In the genomic region with DNA sequence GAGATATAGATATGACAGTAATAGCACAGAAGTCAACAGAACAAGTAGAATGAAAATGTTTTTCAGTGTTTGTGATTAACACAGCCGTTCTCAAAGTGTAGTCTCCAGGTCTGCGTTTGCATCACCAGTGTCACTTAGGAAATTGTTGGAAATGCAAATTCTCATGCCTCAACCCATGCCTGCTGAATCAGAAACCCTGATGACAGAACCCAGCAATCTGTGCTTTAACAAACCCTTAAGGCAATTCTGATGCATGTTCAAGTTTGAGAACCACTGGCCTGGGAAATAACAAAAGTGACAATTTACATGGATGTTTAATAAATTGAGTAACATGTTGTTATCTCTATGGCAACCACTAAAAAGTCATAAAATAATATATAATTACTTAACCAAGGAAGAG, we compare ENCODE assay signal across 19 cellular contexts.
"Had no signal": no experiment of that assay in that cellular context is flagged by ENCODE, and none has a peak within 500 bp of the region (broad histone marks: within the 10 kb centered on the region; RNA-seq: fewer than 3 reads in every experiment).

No MANE protein-coding gene starts in this region.

- H3K4me1 Mint-ChIP-seq: natural killer cell; neural progenitor cell; stimulated activated effector memory CD8-positive, alpha-beta T cell treated with anti-CD3 and anti-CD28 coated beads, Interleukin-12 subunit alpha, Interleukin-12 subunit beta, amount 100 ng/mL, for 72 hours had no signal

- H3K27ac Mint-ChIP-seq: natural killer cell; neural progenitor cell; stimulated activated effector memory CD8-positive, alpha-beta T cell treated with anti-CD3 and anti-CD28 coated beads, Interleukin-12 subunit alpha, Interleukin-12 subunit beta, amount 100 ng/mL, for 72 hours; stimulated activated naive CD8-positive, alpha-beta T cell treated with anti-CD3 and anti-CD28 coated beads, Interleukin-15, Interleukin-2, amounts not matched to agents 100 ng/mL and 50 ng/mL, for 24 hours had no signal

- H3K9me3 Mint-ChIP-seq: mesothelial cell of epicardium; natural killer cell; neural progenitor cell; stimulated activated effector memory CD8-positive, alpha-beta T cell treated with anti-CD3 and anti-CD28 coated beads, Interleukin-12 subunit alpha, Interleukin-12 subunit beta, amount 100 ng/mL, for 72 hours; stimulated activated naive CD8-positive, alpha-beta T cell treated with anti-CD3 and anti-CD28 coated beads, Interleukin-15, Interleukin-2, amounts not matched to agents 100 ng/mL and 50 ng/mL, for 24 hours had no signal

- H3K4me3 ChIP-seq: coronary artery, heart left ventricle, neural progenitor cell, ovary, tibial nerve, upper lobe of right lung, vagina had no signal

- H3K4me1 ChIP-seq: heart left ventricle, tibial nerve, upper lobe of right lung, vagina had no signal

- H3K27ac ChIP-seq: coronary artery, heart left ventricle, ovary, tibial nerve, upper lobe of right lung, vagina had no signal

- H3K9me3 ChIP-seq: heart left ventricle, ovary, tibial nerve, upper lobe of right lung, vagina had no signal

- H3K4me2 ChIP-seq: neural progenitor cell had no signal

- H3K4me3 Mint-ChIP-seq: mesothelial cell of epicardium; natural killer cell; neural progenitor cell; stimulated activated effector memory CD8-positive, alpha-beta T cell treated with anti-CD3 and anti-CD28 coated beads, Interleukin-12 subunit alpha, Interleukin-12 subunit beta, amount 100 ng/mL, for 72 hours; stimulated activated naive CD8-positive, alpha-beta T cell treated with anti-CD3 and anti-CD28 coated beads, Interleukin-15, Interleukin-2, amounts not matched to agents 100 ng/mL and 50 ng/mL, for 24 hours had no signal

- H3K9ac ChIP-seq: neural progenitor cell had no signal

- H3K27me3 ChIP-seq: neural progenitor cell, ovary, vagina had no signal

- H3K36me3 ChIP-seq: heart left ventricle, neural progenitor cell, ovary, tibial nerve, upper lobe of right lung, vagina had no signal

- H2AFZ ChIP-seq: neural progenitor cell had no signal

- FAIRE-seq: frontal cortex, small intestine had no signal

- H3K36me3 Mint-ChIP-seq: mesothelial cell of epicardium; natural killer cell; neural progenitor cell; stimulated activated effector memory CD8-positive, alpha-beta T cell treated with anti-CD3 and anti-CD28 coated beads, Interleukin-12 subunit alpha, Interleukin-12 subunit beta, amount 100 ng/mL, for 72 hours had no signal

- ATAC-seq: heart left ventricle; natural killer cell; right cardiac atrium; stimulated activated effector memory CD8-positive, alpha-beta T cell treated with anti-CD3 and anti-CD28 coated beads, Interleukin-12 subunit alpha, Interleukin-12 subunit beta, amount 100 ng/mL, for 72 hours; upper lobe of right lung had no signal

- DNase-seq: effector CD4-positive, alpha-beta T cell; heart left ventricle; hippocampal formation; kidney glomerular epithelial cell; natural killer cell; nucleus accumbens; ovary; right cardiac atrium; small intestine; stimulated activated CD4-positive, alpha-beta T cell treated with anti-CD3 and anti-CD28 coated beads, Interleukin-2, amount 100 ng/mL, for 48 hours; upper lobe of right lung had no signal
